In genomic region chr14:68471029-68471963, GRCh38 we compare ENCODE assay signal across 14 cellular contexts.
DNase-seq lines count a peak whose midpoint lies in the region; ATAC-seq, FAIRE-seq and TF ChIP-seq lines count a peak whose summit lies in the region.
"Had no signal": no experiment of that assay in that cellular context is flagged by ENCODE, and none has a peak within 500 bp of the region (broad histone marks: within the 10 kb centered on the region; RNA-seq: fewer than 3 reads in every experiment).

No MANE protein-coding gene starts in this region.

- TF ChIP-seq CTCF in OCI-LY7 (conservative IDR thresholded peaks at IDR 0.05; ENCODE audit: low read length) (no peak), kidney (IDR thresholded peaks at IDR 0.05; ENCODE audit: borderline replicate concordance, extremely low read depth, insufficient read depth) (no peak), lower lobe of right lung (IDR thresholded peaks at IDR 0.05) (no peak)

- POLR2A ChIA-PET in OCI-LY7 (lab: Charles Lee) = interaction anchor here (0.6 to 1.4 kb wide), 8 partner anchors 10 to 628 kb away, joined by 3 to 7 read pairs (median 4); partner anchors contain the start of gene ZFP36L1

- no peak overlapping the region for H3K9ac ChIP-seq in kidney (ENCODE audit: low read length in 2 of 2)

- H3K79me2 ChIP-seq in OCI-LY7 (ENCODE audit: insufficient read depth, low read depth, low read length) = no peaks in the 10 kb centered on the region

- H3K27me3 Mint-ChIP-seq in T-helper 2 cell treated with Interferon-gamma antibody and Interleukin-4, amounts not matched to agents 5 μg/mL and 100 μg/mL, for 36 hours (ENCODE audit: low read depth) = no peaks in the 10 kb centered on the region

- peak overlapping the region; percentile 81 for H3K4me2 ChIP-seq in OCI-LY7 (ENCODE audit: low read length)

- H3K27me3 ChIP-seq in H7 (ENCODE audit: control insufficient read depth, insufficient read depth, low read length) (no peaks in the 10 kb centered on the region), lower lobe of right lung (ENCODE audit: low read depth) (no peaks in the 10 kb centered on the region)
- H3K27me3 ChIP-seq: BE2C, heart right ventricle, ovary had no signal

- H3K36me3 ChIP-seq in H7 (replicated peaks; ENCODE audit: control insufficient read depth, insufficient read depth, low read length) (no peaks in the 10 kb centered on the region), OCI-LY7 (ENCODE audit: insufficient read depth, low read length) (no peaks in the 10 kb centered on the region), kidney (ENCODE audit: control insufficient read depth in 1 of 2, insufficient read depth in 2 of 2, low read length in 2 of 2) (no peaks in the 10 kb centered on the region), lower lobe of right lung (no peaks in the 10 kb centered on the region)
- H3K36me3 ChIP-seq: BE2C, heart right ventricle, ovary had no signal

- H3K4me3 Mint-ChIP-seq in T-helper 2 cell treated with Interferon-gamma antibody and Interleukin-4, amounts not matched to agents 5 μg/mL and 100 μg/mL, for 36 hours = no peak overlapping the region

- peaks cover 43% of the 10 kb centered on the region for H3K4me1 ChIP-seq in OCI-LY7 (ENCODE audit: insufficient read depth, low read length, poor library complexity, severe bottlenecking)
- peaks cover 12 to 21% of the 10 kb centered on the region in 2 donors for H3K4me1 ChIP-seq in kidney (ENCODE audit: control insufficient read depth in 1 of 2, insufficient read depth in 1 of 2, low read depth in 1 of 2, low read length in 2 of 2)
- peaks cover 56% of the 10 kb centered on the region for H3K4me1 ChIP-seq in lower lobe of right lung
- H3K4me1 ChIP-seq: BE2C had no signal

- FAIRE-seq in kidney (lab: Jason Lieb, UNC) = no peak
- FAIRE-seq: TTC549 had no signal

- peak overlapping the region; percentile 79 for H2AFZ ChIP-seq in OCI-LY7 (ENCODE audit: low read length)

- H3K9me2 ChIP-seq in OCI-LY7 (ENCODE audit: insufficient read depth, low read length) = no peaks in the 10 kb centered on the region

- DNase-seq in CD1c-positive myeloid dendritic cell (ENCODE audit: extremely low spot score) (peak; percentile 52), H7 (peak; percentile 67), OCI-LY7 (ENCODE audit: low spot score) (peak; percentile 81), kidney (peak; percentile 63), lower lobe of right lung (no peak)
- no peak for DNase-seq in T-helper 2 cell treated with Interferon-gamma antibody and Interleukin-4, amounts not matched to agents 5 μg/mL and 100 μg/mL, for 36 hours (ENCODE audit: low spot score)
- DNase-seq in stimulated activated CD4-positive, alpha-beta T cell treated with anti-CD3 and anti-CD28 coated beads, Interleukin-15, amount 100 ng/mL, for 24 hours = no peak
- DNase-seq in effector CD8-positive, alpha-beta T cell (lab: John Stamatoyannopoulos, UW) = no peak
- DNase-seq: activated T-cell treated with anti-CD3 and anti-CD28 coated beads, Interleukin-2, amount 50 U/mL, for 72 hours; BE2C; heart right ventricle; NCI-H226; ovary had no signal

- H3K9me3 Mint-ChIP-seq in T-helper 2 cell treated with Interferon-gamma antibody and Interleukin-4, amounts not matched to agents 5 μg/mL and 100 μg/mL, for 36 hours = no peaks in the 10 kb centered on the region
- H3K9me3 Mint-ChIP-seq: activated T-cell treated with anti-CD3 and anti-CD28 coated beads, Interleukin-2, amount 50 U/mL, for 72 hours had no signal

- H3K4me1 Mint-ChIP-seq in T-helper 2 cell treated with Interferon-gamma antibody and Interleukin-4, amounts not matched to agents 5 μg/mL and 100 μg/mL, for 36 hours (ENCODE audit: low read depth) = peaks cover 22% of the 10 kb centered on the region

- no peaks in the 10 kb centered on the region for H4K20me1 ChIP-seq in OCI-LY7 (ENCODE audit: insufficient read depth, low read length)

- CTCF ChIA-PET in OCI-LY7 (lab: Charles Lee; ENCODE audit: unreplicated experiment) = no interaction called here

- H3K27ac Mint-ChIP-seq in T-helper 2 cell treated with Interferon-gamma antibody and Interleukin-4, amounts not matched to agents 5 μg/mL and 100 μg/mL, for 36 hours = no peak overlapping the region

- H3K36me3 Mint-ChIP-seq in T-helper 2 cell treated with Interferon-gamma antibody and Interleukin-4, amounts not matched to agents 5 μg/mL and 100 μg/mL, for 36 hours (ENCODE audit: low read depth) = peaks cover 1% of the 10 kb centered on the region

- H3K27ac ChIP-seq in OCI-LY7 (ENCODE audit: low read depth, low read length, poor library complexity, severe bottlenecking) (peak overlapping the region; percentile 68), kidney (ENCODE audit: low read depth in 2 of 2, low read length in 2 of 2) (no peak overlapping the region), lower lobe of right lung (no peak overlapping the region)
- H3K27ac ChIP-seq: ovary had no signal

- intact Hi-C loops in OCI-LY7 (cut with micrococcal nuclease; ENCODE audit: unreplicated experiment) (no loop called here), kidney (cut with DNase I) (no loop called here), lower lobe of right lung (cut with DNase I) (no loop called here)

- no peak overlapping the region for H3K4me3 ChIP-seq in H7 (ENCODE audit: insufficient read depth, low read depth, low read length)
- H3K4me3 ChIP-seq in OCI-LY7 (ENCODE audit: low read depth, low read length, poor library complexity, severe bottlenecking) = peak overlapping the region; percentile 46
- H3K4me3 ChIP-seq in kidney (ENCODE audit: low read length in 2 of 2) = no peak overlapping the region
- no peak overlapping the region for H3K4me3 ChIP-seq in lower lobe of right lung
- H3K4me3 ChIP-seq: heart right ventricle, ovary had no signal

- ATAC-seq in lower lobe of right lung = no peak
- ATAC-seq: activated T-cell treated with anti-CD3 and anti-CD28 coated beads, Interleukin-2, amount 50 U/mL, for 72 hours; heart right ventricle had no signal

- H3K9me3 ChIP-seq in OCI-LY7 (ENCODE audit: low read length) = no peaks in the 10 kb centered on the region
- no peaks in the 10 kb centered on the region for H3K9me3 ChIP-seq in kidney (ENCODE audit: control insufficient read depth in 1 of 2, low read length in 2 of 2)
- H3K9me3 ChIP-seq in lower lobe of right lung = no peaks in the 10 kb centered on the region
- H3K9me3 ChIP-seq: BE2C, heart right ventricle, ovary had no signal

- BruUV-seq in OCI-LY7 (replicated peaks; lab: Mats Ljungman, UMichigan) = no TSS peak

Comparison
In these comparisons a context has a peak if more than half of its experiments do, and no peak if none do; other contexts are left out.
1. DNase-seq: peak in CD1c-positive myeloid dendritic cell (single experiment), H7 (single experiment), OCI-LY7 (single experiment) and kidney (single experiment); none in lower lobe of right lung (single experiment), T-helper 2 cell treated with Interferon-gamma antibody and Interleukin-4, amounts not matched to agents 5 μg/mL and 100 μg/mL, for 36 hours (single experiment), stimulated activated CD4-positive, alpha-beta T cell treated with anti-CD3 and anti-CD28 coated beads, Interleukin-15, amount 100 ng/mL, for 24 hours (single experiment) and effector CD8-positive, alpha-beta T cell (single experiment).